In the genomic region with DNA sequence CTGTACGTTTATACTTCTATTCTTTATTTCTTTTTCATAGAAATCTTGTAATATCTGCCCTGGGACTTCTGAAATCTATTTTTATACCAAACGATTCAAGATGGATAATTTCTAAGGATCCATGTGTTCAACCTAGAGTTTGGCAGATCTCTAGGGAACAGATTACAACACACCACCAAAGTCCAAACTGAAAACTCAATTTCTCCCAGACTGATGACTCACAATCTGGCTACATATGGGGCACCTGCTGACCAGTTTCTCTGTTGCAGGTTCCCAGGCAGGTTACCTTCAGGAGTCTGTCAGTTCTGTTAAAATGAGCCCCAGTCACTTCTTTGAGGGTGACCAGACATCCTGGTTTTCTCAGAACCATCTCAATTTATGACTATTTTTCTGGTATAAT, we compare ENCODE assay signal across 28 cellular contexts.
DNase-seq lines count a peak whose midpoint lies in the region; ATAC-seq, FAIRE-seq and TF ChIP-seq lines count a peak whose summit lies in the region.
"Had no signal": no experiment of that assay in that cellular context is flagged by ENCODE, and none has a peak within 500 bp of the region (broad histone marks: within the 10 kb centered on the region; RNA-seq: fewer than 3 reads in every experiment).

No MANE protein-coding gene starts in this region.

- WGBS in small intestine, 3 donors = 56 to 72% (median 66%) methylated on average over 2 of the region's 2 CpGs

- H3K27ac ChIP-seq in foreskin keratinocyte = no peak overlapping the region
- no peak overlapping the region for H3K27ac ChIP-seq in small intestine (ENCODE audit: low read depth in 1 of 2, low read length in 1 of 2)
- H3K27ac ChIP-seq: 22Rv1, HL-60, PC-9 had no signal

- no peak for TF ChIP-seq CTCF in foreskin keratinocyte (conservative IDR thresholded peaks at IDR 0.05)

- DNase-seq in DMS53 (lab: John Stamatoyannopoulos, UW) = peak; percentile 15
- no peak for DNase-seq in DMS53 treated with DMSO at 0.1 percent for 48 hours (lab: John Stamatoyannopoulos, UW; ENCODE audit: unreplicated experiment)
- DNase-seq in astrocyte of the hippocampus (ENCODE audit: low read depth, low spot score) = peak; percentile 5
- peak; percentile 4 to 28 for DNase-seq in foreskin keratinocyte
- peak; percentile 9 for DNase-seq in small intestine
- DNase-seq in activated CD4-positive, alpha-beta T cell treated with anti-CD3 and anti-CD28 coated beads, Interleukin-2, amount 50 U/mL, for 1 hour = no peak
- DNase-seq: BE2C; CD8-positive, alpha-beta memory T cell; DMS 273 treated with DMSO at 0.1 percent for 48 hours; DND-41; MV-4-11; NCI-H1105 treated with DMSO at 0.1 percent for 48 hours; NCI-H146; NCI-H1930; NCI-H2107; NCI-H446 treated with DMSO at 0.1 percent for 48 hours; NCI-H526; NCI-H82; NK-92 treated with Interleukin-12 subunit alpha and Interleukin-12 subunit beta, amount 100 ng/mL, for 24 hours; PC-9; RPMI8226; SHP77 had no signal

- no peaks in the 10 kb centered on the region for H3K36me3 ChIP-seq in small intestine (ENCODE audit: control insufficient read depth in 2 of 2, insufficient read depth in 2 of 2, low read length in 2 of 2)
- H3K36me3 ChIP-seq: BE2C had no signal

- no peak for ATAC-seq in foreskin keratinocyte
- no peak for ATAC-seq in HG02678 (IDR thresholded peaks at IDR 0.05; ENCODE audit: unreplicated experiment)
- ATAC-seq: HCT116 had no signal

- FAIRE-seq in small intestine (lab: Jason Lieb, UNC) = no peak
- FAIRE-seq: GM12892, H1 had no signal

- no peak overlapping the region for H3K4me3 ChIP-seq in small intestine (ENCODE audit: low read depth in 1 of 2, low read length in 2 of 2)
- H3K4me3 ChIP-seq: PC-9 had no signal

- H3K4me1 ChIP-seq in foreskin keratinocyte = no peaks in the 10 kb centered on the region
- H3K4me1 ChIP-seq in small intestine (ENCODE audit: control insufficient read depth in 2 of 2, insufficient read depth in 1 of 2, low read depth in 1 of 2, low read length in 1 of 2) = no peaks in the 10 kb centered on the region
- H3K4me1 ChIP-seq: BE2C had no signal

- no peaks in the 10 kb centered on the region for H3K9me3 ChIP-seq in small intestine (ENCODE audit: control insufficient read depth, low read depth)
- H3K9me3 ChIP-seq: BE2C had no signal

- no peaks in the 10 kb centered on the region for H3K27me3 ChIP-seq in foreskin keratinocyte
- no peaks in the 10 kb centered on the region for H3K27me3 ChIP-seq in small intestine (ENCODE audit: control insufficient read depth in 2 of 2, insufficient read depth in 2 of 2, low read length in 2 of 2)
- H3K27me3 ChIP-seq: BE2C had no signal

Comparison
In these comparisons a context has a peak if more than half of its experiments do, and no peak if none do; other contexts are left out.
1. DNase-seq: peak in DMS53 (single experiment), astrocyte of the hippocampus (single experiment), foreskin keratinocyte (2 of 2) and small intestine (single experiment); none in DMS53 treated with DMSO at 0.1 percent for 48 hours (single experiment) and activated CD4-positive, alpha-beta T cell treated with anti-CD3 and anti-CD28 coated beads, Interleukin-2, amount 50 U/mL, for 1 hour (single experiment).